In the genomic region with DNA sequence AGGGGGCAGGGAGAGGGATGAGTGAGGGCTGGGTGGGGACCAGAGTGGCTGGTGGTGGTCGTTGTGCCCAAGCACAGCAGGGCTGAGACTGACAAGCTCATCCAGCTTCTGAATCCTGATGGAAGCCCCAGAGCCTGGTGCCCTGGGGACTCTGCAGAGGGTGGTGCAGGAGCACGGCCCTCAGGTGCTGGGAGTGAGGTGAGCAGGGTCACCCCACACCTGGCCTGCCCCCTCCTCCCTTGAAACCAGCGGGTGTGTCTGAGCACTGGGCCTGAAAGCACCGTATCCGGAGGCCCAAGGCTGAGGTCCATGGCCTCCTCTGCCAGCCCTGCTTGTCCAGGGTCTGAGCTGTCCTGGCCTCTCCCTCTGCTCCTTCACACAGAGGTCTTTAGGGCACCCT, we compare ENCODE assay signal across 25 cellular contexts.
DNase-seq lines count a peak whose midpoint lies in the region; ATAC-seq and TF ChIP-seq lines count a peak whose summit lies in the region.
"Had no signal": no experiment of that assay in that cellular context is flagged by ENCODE, and none has a peak within 500 bp of the region (broad histone marks: within the 10 kb centered on the region; RNA-seq: fewer than 3 reads in every experiment).

No MANE protein-coding gene starts in this region.

- H3K36me3 ChIP-seq in upper lobe of right lung: no peaks in the 10 kb centered on the region
- H3K36me3 ChIP-seq: BE2C, BLaER1 had no signal

- H3K9me3 ChIP-seq in upper lobe of right lung: peaks cover 4% of the 10 kb centered on the region
- no peaks in the 10 kb centered on the region for H3K9me3 ChIP-seq in T-helper 17 cell (ENCODE audit: control insufficient read depth, low read length, poor library complexity, severe bottlenecking)
- H3K9me3 ChIP-seq: BE2C had no signal

- no peaks in the 10 kb centered on the region for H3K27me3 ChIP-seq in upper lobe of right lung
- H3K27me3 ChIP-seq: BE2C, BLaER1 had no signal

- no peak for TF ChIP-seq CTCF in upper lobe of right lung (IDR thresholded peaks at IDR 0.05)
- no peak for TF ChIP-seq CTCF in type B pancreatic cell (conservative IDR thresholded peaks at IDR 0.05)

- no peak overlapping the region for H3K4me3 Mint-ChIP-seq in stimulated activated effector memory CD8-positive, alpha-beta T cell treated with anti-CD3 and anti-CD28 coated beads, Interleukin-12 subunit alpha, Interleukin-12 subunit beta, amount 100 ng/mL, for 72 hours
- H3K4me3 Mint-ChIP-seq in T-helper 17 cell: no peak overlapping the region
- no peak overlapping the region for H3K4me3 Mint-ChIP-seq in type B pancreatic cell
- H3K4me3 Mint-ChIP-seq: CD14-positive monocyte; CD4-positive, alpha-beta memory T cell; CD4-positive, CD25-positive, alpha-beta regulatory T cell; CD8-positive, alpha-beta memory T cell had no signal

- H3K4me1 Mint-ChIP-seq in stimulated activated effector memory CD8-positive, alpha-beta T cell treated with anti-CD3 and anti-CD28 coated beads, Interleukin-12 subunit alpha, Interleukin-12 subunit beta, amount 100 ng/mL, for 72 hours: no peaks in the 10 kb centered on the region
- H3K4me1 Mint-ChIP-seq in T-helper 17 cell (no peaks in the 10 kb centered on the region), type B pancreatic cell (ENCODE audit: unreplicated experiment) (no peaks in the 10 kb centered on the region)
- H3K4me1 Mint-ChIP-seq: CD14-positive monocyte; CD4-positive, alpha-beta memory T cell; CD8-positive, alpha-beta memory T cell had no signal

- no peak overlapping the region for H3K4me3 ChIP-seq in upper lobe of right lung
- H3K4me3 ChIP-seq: BLaER1, GM12878 had no signal

- no peak for DNase-seq in stimulated activated effector memory CD8-positive, alpha-beta T cell treated with anti-CD3 and anti-CD28 coated beads, Interleukin-12 subunit alpha, Interleukin-12 subunit beta, amount 100 ng/mL, for 72 hours (ENCODE audit: low spot score in 2 of 2)
- DNase-seq in upper lobe of right lung (no peak), NCI-H2081 (lab: John Stamatoyannopoulos, UW) (no peak), T-helper 17 cell (no peak), type B pancreatic cell (ENCODE audit: extremely low spot score, unreplicated experiment) (no peak)
- DNase-seq: 8988T; ACHN; BE2C; C1 segment of cervical spinal cord; CD4-positive, alpha-beta memory T cell; CD4-positive, CD25-positive, alpha-beta regulatory T cell; CD8-positive, alpha-beta memory T cell; COR-L47; DMS 273 treated with DMSO at 0.1 percent for 48 hours; DMS153; DMS53; DMS79; DND-41; EL; GDM1 had no signal

- H3K27me3 Mint-ChIP-seq in T-helper 17 cell (no peaks in the 10 kb centered on the region), type B pancreatic cell (no peaks in the 10 kb centered on the region)
- H3K27me3 Mint-ChIP-seq: CD4-positive, alpha-beta memory T cell; CD4-positive, CD25-positive, alpha-beta regulatory T cell; CD8-positive, alpha-beta memory T cell had no signal

- H3K9me3 Mint-ChIP-seq in stimulated activated effector memory CD8-positive, alpha-beta T cell treated with anti-CD3 and anti-CD28 coated beads, Interleukin-12 subunit alpha, Interleukin-12 subunit beta, amount 100 ng/mL, for 72 hours: peaks cover 28% of the 10 kb centered on the region
- H3K9me3 Mint-ChIP-seq in type B pancreatic cell: peaks cover 10% of the 10 kb centered on the region

- no peak overlapping the region for H3K27ac Mint-ChIP-seq in stimulated activated effector memory CD8-positive, alpha-beta T cell treated with anti-CD3 and anti-CD28 coated beads, Interleukin-12 subunit alpha, Interleukin-12 subunit beta, amount 100 ng/mL, for 72 hours
- no peak overlapping the region for H3K27ac Mint-ChIP-seq in T-helper 17 cell
- H3K27ac Mint-ChIP-seq in type B pancreatic cell: no peak overlapping the region
- H3K27ac Mint-ChIP-seq: CD14-positive monocyte; CD4-positive, alpha-beta memory T cell; CD4-positive, CD25-positive, alpha-beta regulatory T cell; CD8-positive, alpha-beta memory T cell had no signal

- peak; percentile 23 for ATAC-seq in esophagus mucosa
- peak; percentile 29 for ATAC-seq in stimulated activated effector memory CD8-positive, alpha-beta T cell treated with anti-CD3 and anti-CD28 coated beads, Interleukin-12 subunit alpha, Interleukin-12 subunit beta, amount 100 ng/mL, for 72 hours
- peak; percentile 25 for ATAC-seq in upper lobe of right lung
- no peak for ATAC-seq in T-helper 17 cell
- ATAC-seq in HG02852 (IDR thresholded peaks at IDR 0.05; ENCODE audit: unreplicated experiment): no peak
- ATAC-seq: GM12878 had no signal

- no peaks in the 10 kb centered on the region for H3K4me1 ChIP-seq in upper lobe of right lung
- H3K4me1 ChIP-seq: BE2C, BLaER1 had no signal

- intact Hi-C loops in upper lobe of right lung (cut with DNase I): no loop called here

- H3K36me3 Mint-ChIP-seq in stimulated activated effector memory CD8-positive, alpha-beta T cell treated with anti-CD3 and anti-CD28 coated beads, Interleukin-12 subunit alpha, Interleukin-12 subunit beta, amount 100 ng/mL, for 72 hours: no peaks in the 10 kb centered on the region
- H3K36me3 Mint-ChIP-seq in T-helper 17 cell (ENCODE audit: low read depth) (no peaks in the 10 kb centered on the region), type B pancreatic cell (no peaks in the 10 kb centered on the region)
- H3K36me3 Mint-ChIP-seq: CD14-positive monocyte; CD4-positive, alpha-beta memory T cell; CD4-positive, CD25-positive, alpha-beta regulatory T cell; CD8-positive, alpha-beta memory T cell had no signal

- no peak overlapping the region for H3K27ac ChIP-seq in upper lobe of right lung
- H3K27ac ChIP-seq: BLaER1 had no signal

Comparison
In these comparisons a context has a peak if more than half of its experiments do, and no peak if none do; other contexts are left out.
1. ATAC-seq: peak in esophagus mucosa (single experiment), stimulated activated effector memory CD8-positive, alpha-beta T cell treated with anti-CD3 and anti-CD28 coated beads, Interleukin-12 subunit alpha, Interleukin-12 subunit beta, amount 100 ng/mL, for 72 hours (single experiment) and upper lobe of right lung (single experiment); none in T-helper 17 cell (single experiment) and HG02852 (single experiment).